ENCODE assay signal across 11 cellular contexts in genomic region chr22:31097539-31097938, GRCh38. TPM values are rescaled to one million over a fixed set of nuclear protein-coding genes. Genes with fewer than 3 reads are reported as not detected.
"Had no signal": no experiment of that assay in that cellular context is flagged by ENCODE, and none has a peak within 500 bp of the region (broad histone marks: within the 10 kb centered on the region; RNA-seq: fewer than 3 reads in every experiment).

No MANE protein-coding gene starts in this region.

RNA-seq across cellular contexts. Expression of gene INPP5J, which starts 25.2 kb away (rescaled TPM):
- total RNA-seq: mononuclear cell had no signal
- polyA plus RNA-seq: immature natural killer cell had no signal

RNA-seq across cellular contexts. Expression of gene PLA2G3, which starts 42.8 kb away (rescaled TPM):
- total RNA-seq: cardiac septum; left ventricle myocardium superior; mononuclear cell; natural killer cell treated with Interleukin-12 subunit alpha and Interleukin-12 subunit beta and Interleukin-15 and Interleukin-18, amount 100 ng/mL, for 72 hours; omental fat pad; pancreas; posterior vena cava; right lobe of liver; urinary bladder had no signal
- polyA plus RNA-seq: immature natural killer cell, smooth muscle cell, urinary bladder had no signal
